ENCODE assay signal across 27 cellular contexts in genomic region chr6:44167567-44167966, GRCh38. TPM values are rescaled to one million over a fixed set of nuclear protein-coding genes. Genes with fewer than 3 reads are reported as not detected.
"Had no signal": no experiment of that assay in that cellular context is flagged by ENCODE, and none has a peak within 500 bp of the region (broad histone marks: within the 10 kb centered on the region; RNA-seq: fewer than 3 reads in every experiment).

No MANE protein-coding gene starts in this region.

- H3K9ac ChIP-seq: SK-N-SH had no signal

- DNase-seq: KBM-7, MV-4-11, NCI-H1048, NCI-H1105, NCI-H1417, NCI-H1436 treated with DMSO at 0.1 percent for 48 hours, NCI-H1694, NCI-H187 treated with DMSO at 0.1 percent for 48 hours, NCI-H2029 treated with DMSO at 0.1 percent for 48 hours, NCI-H226, NCI-H446, NCI-H510A, NCI-H524 treated with DMSO at 0.1 percent for 48 hours, NCI-H69, NCI-H774, PC-3, SHP77, SK-N-SH, SW 1271, T-cell had no signal

- H3K4me3 Mint-ChIP-seq: IgD-negative memory B cell; T-cell; T-helper 1 cell treated with Interleukin-12 subunit alpha and Interleukin-12 subunit beta and Interleukin-4 antibody, amounts not matched to agents 30 μg/mL and 1 μg/mL, for 36 hours had no signal

- H3K36me3 Mint-ChIP-seq: IgD-negative memory B cell, T-cell had no signal

- H3K9me3 Mint-ChIP-seq: IgD-negative memory B cell; T-cell; T-helper 1 cell treated with Interleukin-12 subunit alpha and Interleukin-12 subunit beta and Interleukin-4 antibody, amounts not matched to agents 30 μg/mL and 1 μg/mL, for 36 hours had no signal

- H3K9me3 ChIP-seq: SK-N-SH had no signal

- H3K27ac Mint-ChIP-seq: IgD-negative memory B cell; T-cell; T-helper 1 cell treated with Interleukin-12 subunit alpha and Interleukin-12 subunit beta and Interleukin-4 antibody, amounts not matched to agents 30 μg/mL and 1 μg/mL, for 36 hours had no signal

- H3K4me2 ChIP-seq: SK-N-SH had no signal

- H3K27ac ChIP-seq: RWPE1 had no signal

- ATAC-seq: PC-3, T-cell had no signal

RNA-seq across cellular contexts. Expression of gene CAPN11, which starts 8.9 kb away (rescaled TPM):
- total RNA-seq: HT1080, MCF 10A, OCI-LY7, PC-3, SK-MEL-5 had no signal
- polyA plus RNA-seq: IgD-negative memory B cell, SK-N-SH had no signal

RNA-seq across cellular contexts. Expression of gene MYMX, which starts 49.2 kb away (rescaled TPM):
- total RNA-seq: HT1080, MCF 10A, OCI-LY7, PC-3, SK-MEL-5, T-cell had no signal
- polyA plus RNA-seq: IgD-negative memory B cell, SK-N-SH had no signal
